ENCODE assay signal across 8 cellular contexts in genomic region chr10:130138479-130138866, GRCh38. TPM values are rescaled to one million over a fixed set of nuclear protein-coding genes. Genes with fewer than 3 reads are reported as not detected.
DNase-seq lines count a peak whose midpoint lies in the region; ATAC-seq and TF ChIP-seq lines count a peak whose summit lies in the region.

No MANE protein-coding gene starts in this region.

- TF ChIP-seq CTCF in mesothelial cell of epicardium (IDR thresholded peaks at IDR 0.05; ENCODE audit: unreplicated experiment) (no peak), left ventricle myocardium inferior (IDR thresholded peaks at IDR 0.05; ENCODE audit: borderline replicate concordance) (no peak)

- H3K27me3 Mint-ChIP-seq in activated naive CD8-positive, alpha-beta T cell treated with anti-CD3 and anti-CD28 coated beads, Interleukin-2, amount 10 ng/mL, durations not matched to agents 7 days and 5 days = peaks cover 7% of the 10 kb centered on the region
- H3K27me3 Mint-ChIP-seq in mesothelial cell of epicardium (ENCODE audit: low read depth) = no peaks in the 10 kb centered on the region

- no peak overlapping the region for H3K27ac ChIP-seq in left ventricle myocardium inferior (replicated peaks)

- no peak for ATAC-seq in activated naive CD8-positive, alpha-beta T cell treated with anti-CD3 and anti-CD28 coated beads, Interleukin-2, amount 10 ng/mL, durations not matched to agents 7 days and 5 days (ENCODE audit: low read depth)
- no peak for ATAC-seq in HG03095 (IDR thresholded peaks at IDR 0.05; ENCODE audit: unreplicated experiment)

- peaks cover 49% of the 10 kb centered on the region for H3K4me1 Mint-ChIP-seq in activated naive CD8-positive, alpha-beta T cell treated with anti-CD3 and anti-CD28 coated beads, Interleukin-2, amount 10 ng/mL, durations not matched to agents 7 days and 5 days
- peaks cover 41% of the 10 kb centered on the region for H3K4me1 Mint-ChIP-seq in mesothelial cell of epicardium

- no peaks in the 10 kb centered on the region for H3K27me3 ChIP-seq in left ventricle myocardium inferior (ENCODE audit: low read depth)

- H3K36me3 ChIP-seq in left ventricle myocardium inferior = no peaks in the 10 kb centered on the region

- H3K9me3 Mint-ChIP-seq in activated naive CD8-positive, alpha-beta T cell treated with anti-CD3 and anti-CD28 coated beads, Interleukin-2, amount 10 ng/mL, durations not matched to agents 7 days and 5 days = no peaks in the 10 kb centered on the region
- H3K9me3 Mint-ChIP-seq in mesothelial cell of epicardium = no peaks in the 10 kb centered on the region

- H3K4me3 ChIP-seq in left ventricle myocardium inferior = no peak overlapping the region

- POLR2A ChIA-PET in activated naive CD8-positive, alpha-beta T cell treated with anti-CD3 and anti-CD28 coated beads, Interleukin-2, amount 10 ng/mL, durations not matched to agents 7 days and 5 days (lab: Charles Lee) = interaction anchor here (5.4 kb wide), 1 partner anchor 28 kb away, joined by 104 read pairs; the partner anchor contains the start of gene C10orf143

- H3K27ac Mint-ChIP-seq in activated naive CD8-positive, alpha-beta T cell treated with anti-CD3 and anti-CD28 coated beads, Interleukin-2, amount 10 ng/mL, durations not matched to agents 7 days and 5 days = peak overlapping the region; percentile 13
- peak overlapping the region; percentile 43 for H3K27ac Mint-ChIP-seq in mesothelial cell of epicardium

- peak overlapping the region; percentile 85 for H3K4me3 Mint-ChIP-seq in activated naive CD8-positive, alpha-beta T cell treated with anti-CD3 and anti-CD28 coated beads, Interleukin-2, amount 10 ng/mL, durations not matched to agents 7 days and 5 days
- peak overlapping the region; percentile 84 for H3K4me3 Mint-ChIP-seq in mesothelial cell of epicardium

- H3K36me3 Mint-ChIP-seq in activated naive CD8-positive, alpha-beta T cell treated with anti-CD3 and anti-CD28 coated beads, Interleukin-2, amount 10 ng/mL, durations not matched to agents 7 days and 5 days = peaks cover 12% of the 10 kb centered on the region
- peaks cover 5% of the 10 kb centered on the region for H3K36me3 Mint-ChIP-seq in mesothelial cell of epicardium

- H3K9me3 ChIP-seq in left ventricle myocardium inferior (replicated peaks) = no peaks in the 10 kb centered on the region

- peaks cover 75% of the 10 kb centered on the region for H3K4me1 ChIP-seq in left ventricle myocardium inferior

- intact Hi-C loops in left ventricle myocardium inferior (cut with micrococcal nuclease) = no loop called here

- DNase-seq in Daoy (ENCODE audit: low read depth) (peak; percentile 61), NCI-H1105 treated with DMSO at 0.1 percent for 48 hours (lab: John Stamatoyannopoulos, UW) (peak; percentile 67), mesothelial cell of epicardium (ENCODE audit: low spot score in 2 of 2, unreplicated experiment in 2 of 2) (no peak), NCI-H524 treated with DMSO at 0.1 percent for 48 hours (lab: John Stamatoyannopoulos, UW) (no peak), left ventricle myocardium inferior (no peak)
- no peak for DNase-seq in activated naive CD8-positive, alpha-beta T cell treated with anti-CD3 and anti-CD28 coated beads, Interleukin-2, amount 10 ng/mL, durations not matched to agents 7 days and 5 days
- DNase-seq in activated CD8-positive, alpha-beta memory T cell treated with anti-CD3 and anti-CD28 coated beads, Interleukin-2, amount 50 U/mL, for 4 hours = no peak

RNA-seq across cellular contexts. Expression of gene GLRX3, which starts 2.3 kb away (rescaled TPM):
- total RNA-seq in Daoy (2014; rRNA removed; shearing (Covaris generic)) = 193 and 282 TPM in 2 replicates
- total RNA-seq in activated naive CD8-positive, alpha-beta T cell treated with anti-CD3 and anti-CD28 coated beads, Interleukin-2, amount 10 ng/mL, durations not matched to agents 7 days and 5 days = 10 to 100 TPM; 55.5 to 60.2 TPM
- total RNA-seq in mesothelial cell of epicardium (70.0 to 76.8 TPM (median 74.6 TPM) in 3 replicates), left ventricle myocardium inferior (69.2 TPM)

RNA-seq across cellular contexts. Expression of gene C10orf143, which starts 27.8 kb away (rescaled TPM):
- total RNA-seq in Daoy (2014; rRNA removed; shearing (Covaris generic)) = 0.03 and 0.46 TPM in 2 replicates
- total RNA-seq in activated naive CD8-positive, alpha-beta T cell treated with anti-CD3 and anti-CD28 coated beads, Interleukin-2, amount 10 ng/mL, durations not matched to agents 7 days and 5 days = 1 to 10 TPM; 6.0 to 6.6 TPM
- total RNA-seq in mesothelial cell of epicardium (2.2 to 3.4 TPM (median 2.9 TPM) in 3 replicates), left ventricle myocardium inferior (1.7 TPM)

Comparison
In these comparisons a context has a peak if more than half of its experiments do, and no peak if none do; other contexts are left out.
1. DNase-seq: peak in Daoy (single experiment) and NCI-H1105 treated with DMSO at 0.1 percent for 48 hours (single experiment); none in activated naive CD8-positive, alpha-beta T cell treated with anti-CD3 and anti-CD28 coated beads, Interleukin-2, amount 10 ng/mL, durations not matched to agents 7 days and 5 days (single experiment), mesothelial cell of epicardium (0 of 2), NCI-H524 treated with DMSO at 0.1 percent for 48 hours (single experiment), left ventricle myocardium inferior (single experiment) and activated CD8-positive, alpha-beta memory T cell treated with anti-CD3 and anti-CD28 coated beads, Interleukin-2, amount 50 U/mL, for 4 hours (single experiment).